ENCODE assay signal across 8 cellular contexts in the genomic region with DNA sequence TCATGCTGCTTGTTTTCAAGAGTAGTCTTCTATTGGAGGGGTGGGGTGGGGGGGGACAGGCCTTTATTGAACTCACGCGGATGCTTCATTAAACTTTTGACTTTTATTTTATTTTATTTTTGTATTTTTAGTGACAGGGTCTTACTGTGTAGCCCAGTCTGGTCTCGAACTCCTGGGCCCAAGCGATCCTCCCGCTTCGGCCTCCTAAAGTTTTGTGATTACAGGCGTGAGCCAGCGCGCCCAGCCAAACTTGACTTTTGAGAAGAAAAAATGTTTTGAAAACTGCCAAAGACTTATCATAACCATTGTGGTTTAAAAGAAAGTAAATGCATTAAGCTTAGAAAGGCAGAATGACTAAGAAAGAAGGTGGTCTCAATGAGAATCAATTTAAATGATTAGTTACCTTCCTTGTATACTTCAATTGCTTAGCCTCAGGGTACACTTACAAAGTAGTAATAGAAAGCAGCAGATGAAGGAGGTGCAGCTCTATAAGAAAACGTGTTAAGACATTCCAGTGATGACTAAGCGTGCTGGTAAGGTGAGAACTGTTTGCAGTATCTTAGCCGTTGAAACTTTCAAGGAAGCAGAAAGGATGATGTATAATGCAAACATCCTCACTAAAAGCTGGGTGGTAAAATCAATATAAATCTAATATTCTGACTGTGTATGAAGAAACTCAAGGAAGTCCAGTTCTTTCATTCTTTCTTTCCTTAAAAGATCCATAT. TPM values are rescaled to one million over a fixed set of nuclear protein-coding genes. Genes with fewer than 3 reads are reported as not detected.
DNase-seq lines count a peak whose midpoint lies in the region; ATAC-seq, FAIRE-seq and TF ChIP-seq lines count a peak whose summit lies in the region.

No MANE protein-coding gene starts in this region.

- no peak for ATAC-seq in T-helper 17 cell
- peak; percentile 85 for ATAC-seq in foreskin keratinocyte
- ATAC-seq in HG03460 (IDR thresholded peaks at IDR 0.05; ENCODE audit: unreplicated experiment) = no peak

- H3K36me3 Mint-ChIP-seq in T-helper 17 cell (ENCODE audit: low read depth) = peaks cover 3% of the 10 kb centered on the region

- peak overlapping the region; percentile 96 for H3K27ac ChIP-seq in foreskin keratinocyte
- peak overlapping the region in 1 of 2 donors; percentile 19 for H3K27ac ChIP-seq in small intestine (ENCODE audit: low read depth in 1 of 2, low read length in 1 of 2)

- peaks cover 39% of the 10 kb centered on the region for H3K4me1 Mint-ChIP-seq in T-helper 17 cell

- WGBS in small intestine, 3 donors = 57 to 62% (median 58%) methylated on average over 12 of the region's 12 CpGs

- peaks cover 6% of the 10 kb centered on the region for H3K27me3 Mint-ChIP-seq in T-helper 17 cell

- no peaks in the 10 kb centered on the region for H3K36me3 ChIP-seq in small intestine (ENCODE audit: control insufficient read depth in 2 of 2, insufficient read depth in 2 of 2, low read length in 2 of 2)

- FAIRE-seq in small intestine (lab: Jason Lieb, UNC) = no peak

- peak overlapping the region; percentile 100 for H3K4me3 Mint-ChIP-seq in T-helper 17 cell

- peaks cover 13% of the 10 kb centered on the region for H3K4me1 ChIP-seq in foreskin keratinocyte
- peaks cover 0 to 2% of the 10 kb centered on the region in 2 donors for H3K4me1 ChIP-seq in small intestine (ENCODE audit: control insufficient read depth in 2 of 2, insufficient read depth in 1 of 2, low read depth in 1 of 2, low read length in 1 of 2)

- H3K27ac Mint-ChIP-seq in T-helper 17 cell = peak overlapping the region; percentile 100

- peak; percentile 7 for DNase-seq in activated naive CD4-positive, alpha-beta T cell treated with Interleukin-2 at 50 U/mL for 16 hours
- no peak for DNase-seq in activated naive CD4-positive, alpha-beta T cell treated with anti-CD3 and anti-CD28 coated beads, Interleukin-2, amount 50 U/mL, for 16 hours
- DNase-seq in T-helper 17 cell = no peak
- peak; percentile 92 to 98 for DNase-seq in foreskin keratinocyte
- peak; percentile 70 for DNase-seq in small intestine
- DNase-seq in NCI-H748 treated with DMSO at 0.1 percent for 48 hours (lab: John Stamatoyannopoulos, UW) = no peak
- DNase-seq in hypothalamus (lab: John Stamatoyannopoulos, UW) = no peak

- H3K4me3 ChIP-seq in small intestine (ENCODE audit: low read depth in 1 of 2, low read length in 2 of 2) = peak overlapping the region in 1 of 2 donors; percentile 83

- no peak for TF ChIP-seq CTCF in foreskin keratinocyte (conservative IDR thresholded peaks at IDR 0.05)

- H3K9me3 ChIP-seq in T-helper 17 cell (ENCODE audit: control insufficient read depth, low read length, poor library complexity, severe bottlenecking) = peaks cover 3% of the 10 kb centered on the region
- no peaks in the 10 kb centered on the region for H3K9me3 ChIP-seq in small intestine (ENCODE audit: control insufficient read depth, low read depth)

- no peaks in the 10 kb centered on the region for H3K27me3 ChIP-seq in foreskin keratinocyte
- no peaks in the 10 kb centered on the region for H3K27me3 ChIP-seq in small intestine (ENCODE audit: control insufficient read depth in 2 of 2, insufficient read depth in 2 of 2, low read length in 2 of 2)

RNA-seq across cellular contexts. Expression of a gene that starts 1.2 kb away (rescaled TPM):
- 100 to 1,000 TPM in 1 of 2 donors, 10 to 100 TPM in 1; 95.9 to 114 TPM for total RNA-seq in T-helper 17 cell
- total RNA-seq in foreskin keratinocyte = 144 and 167 TPM in 2 replicates
- polyA plus RNA-seq in foreskin keratinocyte = 55.0 and 69.1 TPM in 2 replicates
- 10 to 100 TPM; 28.9 to 59.1 (median 31.6) TPM for polyA plus RNA-seq in small intestine

RNA-seq across cellular contexts. Expression of a gene that starts 10.0 kb away (rescaled TPM):
- total RNA-seq in T-helper 17 cell (1 to 10 TPM; 3.1 to 3.6 TPM), foreskin keratinocyte (3.9 and 4.0 TPM in 2 replicates)
- polyA plus RNA-seq in foreskin keratinocyte (2.0 and 2.1 TPM in 2 replicates), small intestine (1 to 10 TPM; 2.9 to 3.6 (median 3.2) TPM)

RNA-seq across cellular contexts. Expression of a gene that starts 27.7 kb away (rescaled TPM):
- total RNA-seq in T-helper 17 cell = 1 to 10 TPM in 1 of 2 donors, not detected in 1; 7.2 TPM
- not detected in 2 replicates for total RNA-seq in foreskin keratinocyte
- polyA plus RNA-seq in foreskin keratinocyte = not detected in 2 replicates
- polyA plus RNA-seq in small intestine = not detected

RNA-seq across cellular contexts. Expression of a gene that starts 50.9 kb away (rescaled TPM):
- total RNA-seq in T-helper 17 cell (10 to 100 TPM; 70.0 to 90.1 TPM), foreskin keratinocyte (not detected in 2 replicates)
- polyA plus RNA-seq in foreskin keratinocyte (not detected in 2 replicates), small intestine (under 1 TPM in 1 of 3 donors, not detected in 2; 0.34 TPM)

Comparison
In these comparisons a context has a peak if more than half of its experiments do, and no peak if none do; other contexts are left out.
1. DNase-seq: peak in activated naive CD4-positive, alpha-beta T cell treated with Interleukin-2 at 50 U/mL for 16 hours (single experiment), foreskin keratinocyte (2 of 2) and small intestine (single experiment); none in activated naive CD4-positive, alpha-beta T cell treated with anti-CD3 and anti-CD28 coated beads, Interleukin-2, amount 50 U/mL, for 16 hours (single experiment), T-helper 17 cell (0 of 3), NCI-H748 treated with DMSO at 0.1 percent for 48 hours (single experiment) and hypothalamus (0 of 51).